ENCODE assay signal across 8 cellular contexts in the genomic region with DNA sequence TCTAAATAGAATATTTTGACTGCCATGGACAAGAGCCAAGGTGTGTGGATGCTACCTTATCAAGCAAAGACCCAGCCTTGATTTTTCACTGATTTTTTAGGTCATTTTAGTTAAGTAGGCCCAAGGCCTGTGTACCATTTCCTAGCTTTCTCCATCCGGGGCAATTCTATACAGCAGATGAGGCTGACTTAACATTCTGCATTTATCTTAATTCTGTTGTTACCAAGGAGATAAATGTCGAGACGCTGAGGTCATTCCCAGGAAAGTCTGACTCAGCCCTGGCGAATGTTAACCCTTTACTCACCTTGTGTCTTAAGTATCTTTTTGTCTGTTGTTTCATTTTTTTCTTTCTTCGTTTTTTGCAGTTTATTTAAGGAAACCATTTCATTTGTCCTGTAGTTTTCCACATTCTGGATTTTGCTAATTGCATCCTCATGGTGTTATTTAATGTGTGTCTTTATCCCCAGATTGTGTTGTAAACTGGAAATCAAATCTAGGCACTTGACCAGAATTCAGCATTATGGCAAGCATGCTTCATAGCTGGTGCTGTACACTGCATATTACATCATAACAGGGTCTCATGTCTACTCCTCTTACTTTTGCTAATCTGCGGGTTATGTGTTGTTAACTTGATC.
A peak's percentile ranks its signal among the peaks of the same experiment; 100 is the strongest.
DNase-seq lines count a peak whose midpoint lies in the region; ATAC-seq and TF ChIP-seq lines count a peak whose summit lies in the region.

No MANE protein-coding gene starts in this region.

- H3K4me3 Mint-ChIP-seq in type B pancreatic cell, result peak overlapping the region; percentile 65

- H3K27me3 Mint-ChIP-seq in type B pancreatic cell, result no peaks in the 10 kb centered on the region

- H3K27me3 ChIP-seq in cardiac muscle cell, result no peaks in the 10 kb centered on the region
- H3K27me3 ChIP-seq in SK-N-SH (ENCODE audit: insufficient read depth), result no peaks in the 10 kb centered on the region

- peaks cover 23% of the 10 kb centered on the region for H3K4me1 Mint-ChIP-seq in type B pancreatic cell (ENCODE audit: unreplicated experiment)

- peak; percentile 55 to 94 for ATAC-seq in left cardiac atrium
- ATAC-seq in HG02623 (IDR thresholded peaks at IDR 0.05; ENCODE audit: unreplicated experiment), result no peak

- H2AFZ ChIP-seq in SK-N-SH (ENCODE audit: low read depth), result peak overlapping the region; percentile 75

- H3K27ac ChIP-seq in cardiac muscle cell, result peak overlapping the region; percentile 70
- peak overlapping the region; percentile 81 to 98 for H3K27ac ChIP-seq in SK-N-SH (ENCODE audit: low read depth in 2 of 2, low read length in 1 of 2)

- peak in 1 of 2 experiments; percentile 82; a peak in 2 of 4 replicates for TF ChIP-seq EP300 in SK-N-SH (IDR thresholded peaks at IDR 0.05; ENCODE audit: borderline replicate concordance in 1 of 2, low read depth in 1 of 2, low read length in 1 of 2)

- H4K20me1 ChIP-seq in SK-N-SH (ENCODE audit: insufficient read depth), result no peaks in the 10 kb centered on the region

- H3K4me3 ChIP-seq in cardiac muscle cell (no peak overlapping the region), SK-N-SH (ENCODE audit: low read depth in 2 of 2, low read length in 1 of 2) (no peak overlapping the region; a peak in 1 of 4 replicates)

- H3K36me3 Mint-ChIP-seq in type B pancreatic cell, result peaks cover 17% of the 10 kb centered on the region

- intact Hi-C loops in cardiac septum (cut with DNase I), result loop anchor here (10.0 kb wide), 1 partner anchor 774 kb away; no protein-coding TSS in a partner anchor
- intact Hi-C loops in left cardiac atrium (cut with DNase I), result no loop called here

- H3K9me3 Mint-ChIP-seq in type B pancreatic cell, result peaks cover 13% of the 10 kb centered on the region

- peak overlapping the region; percentile 74 for H3K9ac ChIP-seq in SK-N-SH

- TF ChIP-seq RAD21 in SK-N-SH (IDR thresholded peaks at IDR 0.05; ENCODE audit: low read length), result no peak

- DNase-seq in cardiac muscle cell (ENCODE audit: low read depth in 1 of 2, low spot score in 1 of 2), result peak; percentile 66 to 99
- DNase-seq in cardiac septum (ENCODE audit: low spot score), result no peak
- no peak for DNase-seq in SK-N-SH
- DNase-seq in left cardiac atrium, result no peak
- DNase-seq in type B pancreatic cell (ENCODE audit: extremely low spot score, unreplicated experiment), result no peak
- DNase-seq in RPMI8226, result no peak
- no peak for DNase-seq in activated gamma-delta T cell treated with Interleukin-2 at 50 U/mL for 16 hours

- POLR2A ChIA-PET in SK-N-SH (lab: Yijun Ruan, JAX), result no interaction called here

- H3K9me3 ChIP-seq in cardiac muscle cell (ENCODE audit: low read depth), result no peaks in the 10 kb centered on the region
- peaks cover 7% of the 10 kb centered on the region for H3K9me3 ChIP-seq in SK-N-SH

- H3K27ac Mint-ChIP-seq in type B pancreatic cell, result peak overlapping the region; percentile 65

- WGBS in SK-N-SH (ENCODE audit: low lambda C conversion rate), result 3% methylated on average over 6 of the region's 6 CpGs

- no peaks in the 10 kb centered on the region for H3K79me2 ChIP-seq in SK-N-SH (ENCODE audit: insufficient read depth)

- H3F3A ChIP-seq in SK-N-SH (replicated peaks; ENCODE audit: insufficient read depth), result peaks cover 19% of the 10 kb centered on the region

- H3K9me2 ChIP-seq in SK-N-SH, result no peaks in the 10 kb centered on the region

- CTCF ChIA-PET in SK-N-SH (lab: Yijun Ruan, JAX), result interaction anchor here (0.7 kb wide), 1 partner anchor 28 kb away, joined by 4 read pairs; no protein-coding TSS in a partner anchor

- H3K36me3 ChIP-seq in cardiac muscle cell (no peaks in the 10 kb centered on the region), SK-N-SH (replicated peaks in 1 of 2; ENCODE audit: control insufficient read depth in 1 of 2, insufficient read depth in 2 of 2, low read length in 1 of 2) (peaks cover 0 to 13% of the 10 kb centered on the region in 2 experiments)

- H3K4me2 ChIP-seq in SK-N-SH, result peak overlapping the region; percentile 52

- H3K4me1 ChIP-seq in cardiac muscle cell (ENCODE audit: low read depth) (peaks cover 19% of the 10 kb centered on the region), SK-N-SH (ENCODE audit: control insufficient read depth in 1 of 2, insufficient read depth in 2 of 2, low read depth in 1 of 2, low read length in 1 of 2) (peaks cover 12 to 18% of the 10 kb centered on the region in 2 experiments)

- TF ChIP-seq CTCF in cardiac muscle cell (IDR thresholded peaks at IDR 0.05; ENCODE audit: low read depth, low read length), result no peak
- no peak for TF ChIP-seq CTCF in SK-N-SH (IDR thresholded peaks at IDR 0.05)
- no peak for TF ChIP-seq CTCF in type B pancreatic cell (conservative IDR thresholded peaks at IDR 0.05)

TF ChIP-seq in SK-N-SH, 30 proteins besides CTCF, POLR2A, EP300 and RAD21 (continues in another document):
- TF ChIP-seq GATA2 (CRISPR knock-in tag; IDR thresholded peaks at IDR 0.05) (no peak), JUND (IDR thresholded peaks at IDR 0.05) (peak; percentile 96), SMC3 (IDR thresholded peaks at IDR 0.05; ENCODE audit: low read depth, low read length) (no peak), SIN3A (IDR thresholded peaks at IDR 0.05; ENCODE audit: borderline replicate concordance, low read depth, low read length) (no peak), FOSL2 (IDR thresholded peaks at IDR 0.05; ENCODE audit: borderline replicate concordance, low read depth) (peak; percentile 96), RXRA (IDR thresholded peaks at IDR 0.05; ENCODE audit: borderline replicate concordance, low read depth) (peak; percentile 87; the same call in 1 of the 2 replicates), NRF1 (IDR thresholded peaks at IDR 0.05; ENCODE audit: low read depth, low read length) (no peak), EZH2phosphoT487 (IDR thresholded peaks at IDR 0.05; ENCODE audit: borderline replicate concordance, low read depth) (no peak), MEF2A (IDR thresholded peaks at IDR 0.05; ENCODE audit: borderline replicate concordance, low read depth) (peak; percentile 22; the same call in 1 of the 2 replicates), RFX5 (IDR thresholded peaks at IDR 0.05; ENCODE audit: low read length) (no peak), FOXJ3 (CRISPR knock-in tag; IDR thresholded peaks at IDR 0.05) (no peak), TAF1 (IDR thresholded peaks at IDR 0.05; ENCODE audit: borderline replicate concordance, low read depth, low read length) (no peak), CHD2 (IDR thresholded peaks at IDR 0.05; ENCODE audit: low read length, partially characterized antibody) (no peak), POLR2AphosphoS5 (IDR thresholded peaks at IDR 0.05; ENCODE audit: low read depth, low read length) (no peak)
- TF ChIP-seq, protein P1, sequence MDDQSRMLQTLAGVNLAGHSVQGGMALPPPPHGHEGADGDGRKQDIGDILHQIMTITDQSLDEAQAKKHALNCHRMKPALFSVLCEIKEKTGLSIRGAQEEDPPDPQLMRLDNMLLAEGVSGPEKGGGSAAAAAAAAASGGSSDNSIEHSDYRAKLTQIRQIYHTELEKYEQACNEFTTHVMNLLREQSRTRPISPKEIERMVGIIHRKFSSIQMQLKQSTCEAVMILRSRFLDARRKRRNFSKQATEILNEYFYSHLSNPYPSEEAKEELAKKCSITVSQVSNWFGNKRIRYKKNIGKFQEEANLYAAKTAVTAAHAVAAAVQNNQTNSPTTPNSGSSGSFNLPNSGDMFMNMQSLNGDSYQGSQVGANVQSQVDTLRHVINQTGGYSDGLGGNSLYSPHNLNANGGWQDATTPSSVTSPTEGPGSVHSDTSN (IDR thresholded peaks at IDR 0.05), result peak; percentile 85
- TF ChIP-seq, protein P2, sequence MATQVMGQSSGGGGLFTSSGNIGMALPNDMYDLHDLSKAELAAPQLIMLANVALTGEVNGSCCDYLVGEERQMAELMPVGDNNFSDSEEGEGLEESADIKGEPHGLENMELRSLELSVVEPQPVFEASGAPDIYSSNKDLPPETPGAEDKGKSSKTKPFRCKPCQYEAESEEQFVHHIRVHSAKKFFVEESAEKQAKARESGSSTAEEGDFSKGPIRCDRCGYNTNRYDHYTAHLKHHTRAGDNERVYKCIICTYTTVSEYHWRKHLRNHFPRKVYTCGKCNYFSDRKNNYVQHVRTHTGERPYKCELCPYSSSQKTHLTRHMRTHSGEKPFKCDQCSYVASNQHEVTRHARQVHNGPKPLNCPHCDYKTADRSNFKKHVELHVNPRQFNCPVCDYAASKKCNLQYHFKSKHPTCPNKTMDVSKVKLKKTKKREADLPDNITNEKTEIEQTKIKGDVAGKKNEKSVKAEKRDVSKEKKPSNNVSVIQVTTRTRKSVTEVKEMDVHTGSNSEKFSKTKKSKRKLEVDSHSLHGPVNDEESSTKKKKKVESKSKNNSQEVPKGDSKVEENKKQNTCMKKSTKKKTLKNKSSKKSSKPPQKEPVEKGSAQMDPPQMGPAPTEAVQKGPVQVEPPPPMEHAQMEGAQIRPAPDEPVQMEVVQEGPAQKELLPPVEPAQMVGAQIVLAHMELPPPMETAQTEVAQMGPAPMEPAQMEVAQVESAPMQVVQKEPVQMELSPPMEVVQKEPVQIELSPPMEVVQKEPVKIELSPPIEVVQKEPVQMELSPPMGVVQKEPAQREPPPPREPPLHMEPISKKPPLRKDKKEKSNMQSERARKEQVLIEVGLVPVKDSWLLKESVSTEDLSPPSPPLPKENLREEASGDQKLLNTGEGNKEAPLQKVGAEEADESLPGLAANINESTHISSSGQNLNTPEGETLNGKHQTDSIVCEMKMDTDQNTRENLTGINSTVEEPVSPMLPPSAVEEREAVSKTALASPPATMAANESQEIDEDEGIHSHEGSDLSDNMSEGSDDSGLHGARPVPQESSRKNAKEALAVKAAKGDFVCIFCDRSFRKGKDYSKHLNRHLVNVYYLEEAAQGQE (IDR thresholded peaks at IDR 0.05; ENCODE audit: low read depth, low read length), result no peak
- TF ChIP-seq, protein P3, sequence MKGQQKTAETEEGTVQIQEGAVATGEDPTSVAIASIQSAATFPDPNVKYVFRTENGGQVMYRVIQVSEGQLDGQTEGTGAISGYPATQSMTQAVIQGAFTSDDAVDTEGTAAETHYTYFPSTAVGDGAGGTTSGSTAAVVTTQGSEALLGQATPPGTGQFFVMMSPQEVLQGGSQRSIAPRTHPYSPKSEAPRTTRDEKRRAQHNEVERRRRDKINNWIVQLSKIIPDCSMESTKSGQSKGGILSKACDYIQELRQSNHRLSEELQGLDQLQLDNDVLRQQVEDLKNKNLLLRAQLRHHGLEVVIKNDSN (IDR thresholded peaks at IDR 0.05; ENCODE audit: borderline replicate concordance, low read depth), result no peak
- TF ChIP-seq, protein P4, sequence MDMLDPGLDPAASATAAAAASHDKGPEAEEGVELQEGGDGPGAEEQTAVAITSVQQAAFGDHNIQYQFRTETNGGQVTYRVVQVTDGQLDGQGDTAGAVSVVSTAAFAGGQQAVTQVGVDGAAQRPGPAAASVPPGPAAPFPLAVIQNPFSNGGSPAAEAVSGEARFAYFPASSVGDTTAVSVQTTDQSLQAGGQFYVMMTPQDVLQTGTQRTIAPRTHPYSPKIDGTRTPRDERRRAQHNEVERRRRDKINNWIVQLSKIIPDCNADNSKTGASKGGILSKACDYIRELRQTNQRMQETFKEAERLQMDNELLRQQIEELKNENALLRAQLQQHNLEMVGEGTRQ (IDR thresholded peaks at IDR 0.05; ENCODE audit: borderline replicate concordance, low read depth, low read length), result no peak

Comparison
In these comparisons a context has a peak if more than half of its experiments do, and no peak if none do; other contexts are left out.
1. DNase-seq: peak in cardiac muscle cell (2 of 2); none in cardiac septum (single experiment), SK-N-SH (single experiment), left cardiac atrium (single experiment), type B pancreatic cell (single experiment), RPMI8226 (single experiment) and activated gamma-delta T cell treated with Interleukin-2 at 50 U/mL for 16 hours (single experiment).